1 cellular context compared by ENCODE assay signal in the genomic region with DNA sequence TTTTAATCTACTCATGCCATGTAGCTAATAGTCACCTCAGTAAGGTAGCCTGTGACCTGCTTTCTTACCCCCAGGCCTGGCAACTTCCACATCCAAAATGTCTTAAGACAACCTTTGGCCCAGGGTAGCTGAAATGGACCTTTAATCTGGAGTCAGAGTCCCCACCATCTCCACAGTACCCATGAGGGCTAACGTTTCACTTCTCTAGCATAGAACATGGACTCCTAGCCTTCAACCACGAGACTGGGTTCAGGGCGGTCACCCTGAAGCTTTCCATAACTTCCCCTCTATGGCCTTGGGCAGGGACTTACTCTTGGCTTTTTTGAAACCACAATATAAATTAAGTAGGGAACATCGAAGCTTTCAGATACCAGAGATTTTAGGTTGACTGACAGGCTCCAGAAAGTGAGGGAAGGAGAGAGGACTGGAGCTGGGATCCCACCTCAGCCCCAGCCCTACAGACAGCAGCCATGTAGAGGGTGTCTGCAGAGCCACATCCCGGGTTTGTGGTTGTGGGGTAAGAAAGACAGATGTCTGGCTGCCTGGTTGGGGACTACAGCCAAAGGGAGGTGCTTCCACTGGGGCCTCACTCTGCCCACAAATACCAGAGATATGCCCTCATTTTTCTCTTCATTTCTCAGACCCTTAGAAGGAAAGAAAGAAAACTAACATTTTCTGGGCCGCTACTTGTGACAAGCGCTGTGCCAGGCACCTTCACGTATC.
TF ChIP-seq lines count a peak whose summit lies in the region.

No MANE protein-coding gene starts in this region.

TF ChIP-seq in GM23338, 12 proteins besides CTCF, POLR2A, EP300 and RAD21 (continued from another document):
- no peak for TF ChIP-seq ZNF462 (CRISPR knock-in tag; IDR thresholded peaks at IDR 0.05)
- TF ChIP-seq ZNF331 (CRISPR knock-in tag; IDR thresholded peaks at IDR 0.05; ENCODE audit: low read depth): no peak
- TF ChIP-seq, protein P1, sequence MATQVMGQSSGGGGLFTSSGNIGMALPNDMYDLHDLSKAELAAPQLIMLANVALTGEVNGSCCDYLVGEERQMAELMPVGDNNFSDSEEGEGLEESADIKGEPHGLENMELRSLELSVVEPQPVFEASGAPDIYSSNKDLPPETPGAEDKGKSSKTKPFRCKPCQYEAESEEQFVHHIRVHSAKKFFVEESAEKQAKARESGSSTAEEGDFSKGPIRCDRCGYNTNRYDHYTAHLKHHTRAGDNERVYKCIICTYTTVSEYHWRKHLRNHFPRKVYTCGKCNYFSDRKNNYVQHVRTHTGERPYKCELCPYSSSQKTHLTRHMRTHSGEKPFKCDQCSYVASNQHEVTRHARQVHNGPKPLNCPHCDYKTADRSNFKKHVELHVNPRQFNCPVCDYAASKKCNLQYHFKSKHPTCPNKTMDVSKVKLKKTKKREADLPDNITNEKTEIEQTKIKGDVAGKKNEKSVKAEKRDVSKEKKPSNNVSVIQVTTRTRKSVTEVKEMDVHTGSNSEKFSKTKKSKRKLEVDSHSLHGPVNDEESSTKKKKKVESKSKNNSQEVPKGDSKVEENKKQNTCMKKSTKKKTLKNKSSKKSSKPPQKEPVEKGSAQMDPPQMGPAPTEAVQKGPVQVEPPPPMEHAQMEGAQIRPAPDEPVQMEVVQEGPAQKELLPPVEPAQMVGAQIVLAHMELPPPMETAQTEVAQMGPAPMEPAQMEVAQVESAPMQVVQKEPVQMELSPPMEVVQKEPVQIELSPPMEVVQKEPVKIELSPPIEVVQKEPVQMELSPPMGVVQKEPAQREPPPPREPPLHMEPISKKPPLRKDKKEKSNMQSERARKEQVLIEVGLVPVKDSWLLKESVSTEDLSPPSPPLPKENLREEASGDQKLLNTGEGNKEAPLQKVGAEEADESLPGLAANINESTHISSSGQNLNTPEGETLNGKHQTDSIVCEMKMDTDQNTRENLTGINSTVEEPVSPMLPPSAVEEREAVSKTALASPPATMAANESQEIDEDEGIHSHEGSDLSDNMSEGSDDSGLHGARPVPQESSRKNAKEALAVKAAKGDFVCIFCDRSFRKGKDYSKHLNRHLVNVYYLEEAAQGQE (IDR thresholded peaks at IDR 0.05; ENCODE audit: unreplicated experiment): no peak
- no peak for TF ChIP-seq EZH2 (IDR thresholded peaks at IDR 0.05; ENCODE audit: low read depth, unreplicated experiment)
- TF ChIP-seq ZNF114 (CRISPR knock-in tag; IDR thresholded peaks at IDR 0.05): no peak
- TF ChIP-seq, protein P2, sequence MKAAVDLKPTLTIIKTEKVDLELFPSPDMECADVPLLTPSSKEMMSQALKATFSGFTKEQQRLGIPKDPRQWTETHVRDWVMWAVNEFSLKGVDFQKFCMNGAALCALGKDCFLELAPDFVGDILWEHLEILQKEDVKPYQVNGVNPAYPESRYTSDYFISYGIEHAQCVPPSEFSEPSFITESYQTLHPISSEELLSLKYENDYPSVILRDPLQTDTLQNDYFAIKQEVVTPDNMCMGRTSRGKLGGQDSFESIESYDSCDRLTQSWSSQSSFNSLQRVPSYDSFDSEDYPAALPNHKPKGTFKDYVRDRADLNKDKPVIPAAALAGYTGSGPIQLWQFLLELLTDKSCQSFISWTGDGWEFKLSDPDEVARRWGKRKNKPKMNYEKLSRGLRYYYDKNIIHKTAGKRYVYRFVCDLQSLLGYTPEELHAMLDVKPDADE (IDR thresholded peaks at IDR 0.05): no peak
- no peak for TF ChIP-seq JUNB (IDR thresholded peaks at IDR 0.05; ENCODE audit: unreplicated experiment)
